ENCODE assay signal across 15 cellular contexts in the genomic region with DNA sequence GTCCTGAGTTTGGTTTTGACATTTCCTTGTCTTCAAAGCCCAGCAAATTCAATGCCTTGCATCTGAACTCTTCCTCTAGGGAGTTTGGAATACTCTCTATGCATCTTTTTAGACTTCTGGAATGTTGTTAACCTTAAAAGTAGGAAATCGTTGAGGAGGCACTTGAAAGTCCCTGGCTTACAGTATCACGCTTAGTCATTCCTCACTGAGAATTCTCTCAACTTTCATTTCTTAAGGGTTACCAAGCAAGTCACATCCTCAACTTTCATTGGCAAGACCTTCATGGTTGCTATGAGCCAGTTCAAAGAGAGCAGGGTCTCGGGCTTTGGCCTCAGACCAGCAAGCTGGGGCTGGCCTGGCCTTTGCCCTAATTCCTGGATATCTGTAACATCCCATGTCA.
DNase-seq lines count a peak whose midpoint lies in the region; ATAC-seq and TF ChIP-seq lines count a peak whose summit lies in the region.
"Had no signal": no experiment of that assay in that cellular context is flagged by ENCODE, and none has a peak within 500 bp of the region (broad histone marks: within the 10 kb centered on the region; RNA-seq: fewer than 3 reads in every experiment).

No MANE protein-coding gene starts in this region.

- no peak for ATAC-seq in IMR-90 (ENCODE audit: low read depth)
- peak; percentile 3 for ATAC-seq in upper lobe of right lung

- H3K4me2 ChIP-seq in IMR-90 (ENCODE audit: low read depth, low read length): no peak overlapping the region

- H3K9me1 ChIP-seq in IMR-90 (ENCODE audit: insufficient read depth, low read length): peaks cover 24% of the 10 kb centered on the region

- H3K56ac ChIP-seq in IMR-90 (ENCODE audit: extremely low read depth, insufficient read depth, low read length): no peak overlapping the region

- TF ChIP-seq POLR2A in IMR-90 (IDR thresholded peaks at IDR 0.05; ENCODE audit: low read depth, low read length) (no peak), stomach (IDR thresholded peaks at IDR 0.05) (no peak)

- H3K4me3 ChIP-seq in IMR-90 (ENCODE audit: insufficient read depth, low read depth, low read length): no peak overlapping the region
- no peak overlapping the region for H3K4me3 ChIP-seq in cardiac fibroblast (replicated peaks in 1 of 2; ENCODE audit: low read depth in 2 of 2, low read length in 2 of 2)
- H3K4me3 ChIP-seq in upper lobe of right lung: no peak overlapping the region
- H3K4me3 ChIP-seq in stomach: no peak overlapping the region
- H3K4me3 ChIP-seq: PC-9, SJCRH30 had no signal

- no peaks in the 10 kb centered on the region for H3K79me1 ChIP-seq in IMR-90 (ENCODE audit: low read depth in 1 of 2, low read length in 2 of 2)

- H3K4me1 ChIP-seq in IMR-90 (ENCODE audit: control insufficient read depth, insufficient read depth, low read length) (peaks cover 18% of the 10 kb centered on the region), upper lobe of right lung (peaks cover 11% of the 10 kb centered on the region), stomach (peaks cover 0 to 11% (median 0%) of the 10 kb centered on the region in 4 donors)
- H3K4me1 ChIP-seq: Caco-2 had no signal

- no peak overlapping the region for H4K91ac ChIP-seq in IMR-90 (ENCODE audit: insufficient read depth, low read depth, low read length)

- H4K8ac ChIP-seq in IMR-90 (ENCODE audit: low read depth in 2 of 2, low read length in 2 of 2): 0 out of 4 replicates have a peak overlapping the region, but pooled peaks of 1 of the 2 experiments have one; percentile 30

- H2AK5ac ChIP-seq in IMR-90 (ENCODE audit: low read depth, low read length): peak overlapping the region; percentile 31; the same call in 1 of the 2 replicates

- H3K14ac ChIP-seq in IMR-90 (replicated peaks; ENCODE audit: low read depth, low read length): 0 out of 2 replicates have a peak overlapping the region, but pooled peaks have one; percentile 45

- H3K27ac ChIP-seq in IMR-90 (ENCODE audit: insufficient read depth, low read length) (no peak overlapping the region), upper lobe of right lung (no peak overlapping the region), stomach (no peak overlapping the region)
- H3K27ac ChIP-seq: HL-60, SJCRH30 had no signal

- H2AFZ ChIP-seq in IMR-90 (replicated peaks; ENCODE audit: low read length, poor library complexity): no peak overlapping the region
- H2AFZ ChIP-seq: PC-9 had no signal

- peak; percentile 54 for DNase-seq in IMR-90
- DNase-seq in cardiac fibroblast (ENCODE audit: low read depth in 2 of 2): peak; percentile 53 to 54
- peak; percentile 58 for DNase-seq in iris pigment epithelial cell (ENCODE audit: low read depth)
- DNase-seq in upper lobe of right lung: no peak
- DNase-seq in stomach: no peak
- no peak for DNase-seq in stimulated activated CD4-positive, alpha-beta T cell treated with anti-CD3 and anti-CD28 coated beads, Interleukin-15, amount 100 ng/mL, for 24 hours
- DNase-seq in NCI-H748 treated with DMSO at 0.1 percent for 48 hours (lab: John Stamatoyannopoulos, UW): no peak
- DNase-seq: Caco-2, MV-4-11, NCI-H1436, NCI-H2081, NCI-H510A treated with DMSO at 0.1 percent for 48 hours, PC-9, SJCRH30 had no signal

- H2BK15ac ChIP-seq in IMR-90 (ENCODE audit: low read depth, low read length): 0 out of 3 replicates have a peak overlapping the region, but pooled peaks have one; percentile 41

- H4K5ac ChIP-seq in IMR-90 (ENCODE audit: low read depth, low read length): no peak overlapping the region

- POLR2A ChIA-PET in IMR-90 (lab: Charles Lee; ENCODE audit: unreplicated experiment): no interaction called here

- no peak for TF ChIP-seq CTCF in IMR-90 (conservative IDR thresholded peaks at IDR 0.05; ENCODE audit: low read depth, low read length)
- TF ChIP-seq CTCF in cardiac fibroblast (IDR thresholded peaks at IDR 0.05; ENCODE audit: low read depth, low read length): no peak
- TF ChIP-seq CTCF in upper lobe of right lung (IDR thresholded peaks at IDR 0.05): no peak
- no peak for TF ChIP-seq CTCF in stomach (IDR thresholded peaks at IDR 0.05)

- H3K4ac ChIP-seq in IMR-90 (ENCODE audit: low read depth, low read length): 0 out of 2 replicates have a peak overlapping the region, but pooled peaks have one; percentile 52

- no peak overlapping the region for H3K9ac ChIP-seq in IMR-90 (ENCODE audit: low read depth, low read length)

- H3K9me3 ChIP-seq in IMR-90 (ENCODE audit: control insufficient read depth, insufficient read depth, low read length) (no peaks in the 10 kb centered on the region), upper lobe of right lung (no peaks in the 10 kb centered on the region), stomach (peaks cover 0 to 5% (median 2%) of the 10 kb centered on the region in 4 donors)
- H3K9me3 ChIP-seq: Caco-2, SJCRH30 had no signal

- dilution Hi-C loops in IMR-90 (cut with HindIII; ENCODE audit: low sequenced_read_pairs, unreplicated experiment): no loop called here

- CTCF ChIA-PET in IMR-90 (lab: Yijun Ruan, JAX): interaction anchor here (1.3 kb wide), 1 partner anchor 20 kb away, joined by 4 read pairs; no protein-coding TSS in a partner anchor

- no peak overlapping the region for H3K23ac ChIP-seq in IMR-90 (ENCODE audit: low read depth, low read length)

- H3K27me3 ChIP-seq in IMR-90 (ENCODE audit: control insufficient read depth, insufficient read depth, low read length) (no peaks in the 10 kb centered on the region), upper lobe of right lung (no peaks in the 10 kb centered on the region), stomach (peaks cover 0 to 7% (median 0%) of the 10 kb centered on the region in 3 donors)
- H3K27me3 ChIP-seq: SJCRH30 had no signal

- H3K18ac ChIP-seq in IMR-90 (ENCODE audit: low read depth, low read length): no peak overlapping the region

- H2BK5ac ChIP-seq in IMR-90 (ENCODE audit: low read depth, low read length, poor library complexity, severe bottlenecking): no peak overlapping the region

- WGBS in IMR-90 (ENCODE audit: extremely low coverage in 2 of 2, insufficient read length in 1 of 2), 2 experiments: 75% methylated on average over 1 of the region's 3 CpGs; no CpG with 5 or more reads in 1 of the 2 experiments
- 79 to 86% (median 80%) methylated on average over 3 of the region's 3 CpGs for WGBS in stomach, 5 donors

- no peak overlapping the region for H2AK9ac ChIP-seq in IMR-90 (replicated peaks; ENCODE audit: low read depth, low read length, poor library complexity)

- intact Hi-C loops in IMR-90 (cut with micrococcal nuclease): loop anchor here (5.0 kb wide), 1 partner anchor 65 kb away; no protein-coding TSS in a partner anchor
- intact Hi-C loops in upper lobe of right lung (cut with DNase I): no loop called here
- intact Hi-C loops in stomach (cut with DNase I; ENCODE audit: low total_unique reads): no loop called here

- H2BK120ac ChIP-seq in IMR-90 (ENCODE audit: low read depth, low read length): peak overlapping the region; percentile 40

- TF ChIP-seq RAD21 in IMR-90 (IDR thresholded peaks at IDR 0.05; ENCODE audit: low read length): no peak

- BruUV-seq in IMR-90 (replicated peaks; lab: Mats Ljungman, UMichigan): no TSS peak

- TF ChIP-seq EP300 in stomach (IDR thresholded peaks at IDR 0.05): no peak

- no peaks in the 10 kb centered on the region for H3K36me3 ChIP-seq in IMR-90 (ENCODE audit: control insufficient read depth, insufficient read depth, low read length)
- H3K36me3 ChIP-seq in upper lobe of right lung: no peaks in the 10 kb centered on the region
- no peaks in the 10 kb centered on the region for H3K36me3 ChIP-seq in stomach
- H3K36me3 ChIP-seq: SJCRH30 had no signal

- H4K20me1 ChIP-seq in IMR-90 (ENCODE audit: insufficient read depth, low read length): no peaks in the 10 kb centered on the region

- in situ Hi-C loops in IMR-90 (cut with MboI; ENCODE audit: low sequenced_read_pairs): no loop called here

- H2BK20ac ChIP-seq in IMR-90 (ENCODE audit: low read depth, low read length): peak overlapping the region; percentile 20

TF ChIP-seq in IMR-90, 13 proteins besides CTCF, POLR2A, EP300 and RAD21:
- TF ChIP-seq SMC3 (IDR thresholded peaks at IDR 0.05; ENCODE audit: low read depth, low read length): no peak
- TF ChIP-seq NFE2L2 (IDR thresholded peaks at IDR 0.05; ENCODE audit: low read depth, low read length): no peak
- TF ChIP-seq BHLHE40 (IDR thresholded peaks at IDR 0.05; ENCODE audit: low read depth, low read length): no peak

Comparison
In these comparisons a context has a peak if more than half of its experiments do, and no peak if none do; other contexts are left out.
1. DNase-seq: peak in IMR-90 (single experiment), cardiac fibroblast (2 of 2) and iris pigment epithelial cell (single experiment); none in upper lobe of right lung (single experiment), stomach (single experiment), stimulated activated CD4-positive, alpha-beta T cell treated with anti-CD3 and anti-CD28 coated beads, Interleukin-15, amount 100 ng/mL, for 24 hours (single experiment) and NCI-H748 treated with DMSO at 0.1 percent for 48 hours (single experiment).